ENCODE assay signal across 2 cellular contexts in genomic region chr7:43465581-43466554, GRCh38.
TF ChIP-seq lines count a peak whose summit lies in the region.

No MANE protein-coding gene starts in this region.

TF ChIP-seq in HEK293, 187 proteins besides CTCF, POLR2A, EP300 and RAD21:
- no peak for TF ChIP-seq ZNF48 (tag by site-specific recombination; IDR thresholded peaks at IDR 0.05)
- peak; percentile 96 for TF ChIP-seq ZNF366 (tag by site-specific recombination; conservative IDR thresholded peaks at IDR 0.05)
- 0 out of 2 replicates have a peak, but pooled peaks have one; percentile 7 for TF ChIP-seq ZNF211 (tag by site-specific recombination; IDR thresholded peaks at IDR 0.05; ENCODE audit: low read depth)
- TF ChIP-seq ZFHX2 (tag by site-specific recombination; conservative IDR thresholded peaks at IDR 0.05): peak; percentile 34; the same call in 1 of the 2 replicates
- peak; percentile 62 for TF ChIP-seq PRDM1 (tag by site-specific recombination; IDR thresholded peaks at IDR 0.05)
- TF ChIP-seq ZNF521 (tag by site-specific recombination; IDR thresholded peaks at IDR 0.05): 0 out of 2 replicates have a peak, but pooled peaks have one; percentile 45
- TF ChIP-seq ZSCAN18 (tag by site-specific recombination; IDR thresholded peaks at IDR 0.05): no peak

TF ChIP-seq in H1, 55 proteins besides CTCF, POLR2A, EP300 and RAD21:
- TF ChIP-seq MAFK (IDR thresholded peaks at IDR 0.05; ENCODE audit: low read depth, low read length) (no peak), TAF1 (IDR thresholded peaks at IDR 0.05; ENCODE audit: low read depth, low read length) (no peak), CBX5 (IDR thresholded peaks at IDR 0.05; ENCODE audit: low read depth, low read length) (no peak), ATF2 (IDR thresholded peaks at IDR 0.05; ENCODE audit: low read length) (no peak), SIX5 (IDR thresholded peaks at IDR 0.05; ENCODE audit: low read depth, low read length) (no peak), RBBP5 (IDR thresholded peaks at IDR 0.05; ENCODE audit: borderline replicate concordance, low read depth, low read length) (no peak), FOSL1 (IDR thresholded peaks at IDR 0.05; ENCODE audit: insufficient read depth, low read depth, low read length) (no peak), GABPA (IDR thresholded peaks at IDR 0.05; ENCODE audit: borderline replicate concordance, insufficient read depth, low read length) (no peak), CHD2 (IDR thresholded peaks at IDR 0.05; ENCODE audit: low read length) (no peak), SIRT6 (IDR thresholded peaks at IDR 0.05; ENCODE audit: low read length) (no peak)
TF ChIP-seq in H1: peak in this region for 0.
